In genomic region chr20:37411408-37412306, GRCh38 we compare ENCODE assay signal across 11 cellular contexts.
A peak's percentile ranks its signal among the peaks of the same experiment; 100 is the strongest.
DNase-seq lines count a peak whose midpoint lies in the region; ATAC-seq and TF ChIP-seq lines count a peak whose summit lies in the region.
"Had no signal": no experiment of that assay in that cellular context is flagged by ENCODE, and none has a peak within 500 bp of the region (broad histone marks: within the 10 kb centered on the region; RNA-seq: fewer than 3 reads in every experiment).

No MANE protein-coding gene starts in this region.

- H3K36me3 Mint-ChIP-seq in glutamatergic neuron (ENCODE audit: unreplicated experiment) = no peaks in the 10 kb centered on the region

- H4K20me1 ChIP-seq in OCI-LY3 (ENCODE audit: insufficient read depth, low read length) = no peaks in the 10 kb centered on the region

- peak overlapping the region; percentile 88 for H3K4me2 ChIP-seq in OCI-LY3 (ENCODE audit: low read length)

- no peak overlapping the region for H3K27ac Mint-ChIP-seq in glutamatergic neuron (ENCODE audit: unreplicated experiment)

- peaks cover 29% of the 10 kb centered on the region for H3K4me1 ChIP-seq in left ventricle myocardium inferior
- peaks cover 0 to 20% of the 10 kb centered on the region in 2 donors for H3K4me1 ChIP-seq in right atrium auricular region
- H3K4me1 ChIP-seq in OCI-LY3 (ENCODE audit: low read length) = peaks cover 50% of the 10 kb centered on the region
- peaks cover 12% of the 10 kb centered on the region for H3K4me1 ChIP-seq in thymus (ENCODE audit: control insufficient read depth, insufficient read depth, low read length)
- H3K4me1 ChIP-seq in BE2C = peaks cover 25% of the 10 kb centered on the region

- H3K9me3 ChIP-seq in left ventricle myocardium inferior (replicated peaks) = no peaks in the 10 kb centered on the region
- H3K9me3 ChIP-seq in right atrium auricular region = no peaks in the 10 kb centered on the region
- H3K9me3 ChIP-seq in OCI-LY3 (ENCODE audit: insufficient read depth, low read length) = no peaks in the 10 kb centered on the region
- H3K9me3 ChIP-seq in thymus (ENCODE audit: control insufficient read depth) = no peaks in the 10 kb centered on the region
- H3K9me3 ChIP-seq in BE2C = no peaks in the 10 kb centered on the region
- H3K9me3 ChIP-seq: uterus had no signal

- H3K4me3 ChIP-seq in left ventricle myocardium inferior (peak overlapping the region; percentile 52), right atrium auricular region (no peak overlapping the region), OCI-LY3 (ENCODE audit: low read length) (peak overlapping the region; percentile 73), thymus (ENCODE audit: low read length) (peak overlapping the region; percentile 27), BE2C (ENCODE audit: low read depth, low read length) (no peak overlapping the region)

- no peaks in the 10 kb centered on the region for H3K79me2 ChIP-seq in OCI-LY3 (ENCODE audit: low read length)

- no peak overlapping the region for H3K27ac ChIP-seq in left ventricle myocardium inferior (replicated peaks)
- H3K27ac ChIP-seq in right atrium auricular region = no peak overlapping the region
- no peak overlapping the region for H3K27ac ChIP-seq in OCI-LY3 (ENCODE audit: low read length)
- H3K27ac ChIP-seq in thymus (ENCODE audit: low read depth) = peak overlapping the region; percentile 55
- H3K27ac ChIP-seq: uterus had no signal

- peak overlapping the region; percentile 44; the same call in 1 of the 2 replicates for H3K9ac ChIP-seq in OCI-LY3 (ENCODE audit: low read length)

- peaks cover 48% of the 10 kb centered on the region for H3K4me1 Mint-ChIP-seq in glutamatergic neuron (ENCODE audit: low read depth, unreplicated experiment)

- H3K27me3 ChIP-seq in left ventricle myocardium inferior (ENCODE audit: low read depth) = peaks cover 95% of the 10 kb centered on the region
- H3K27me3 ChIP-seq in right atrium auricular region = no peaks in the 10 kb centered on the region
- peaks cover 36% of the 10 kb centered on the region for H3K27me3 ChIP-seq in OCI-LY3 (ENCODE audit: low read depth, low read length)
- no peaks in the 10 kb centered on the region for H3K27me3 ChIP-seq in thymus (ENCODE audit: control insufficient read depth, insufficient read depth)
- H3K27me3 ChIP-seq in BE2C = no peaks in the 10 kb centered on the region
- H3K27me3 ChIP-seq: uterus had no signal

- H2AFZ ChIP-seq in OCI-LY3 (ENCODE audit: low read depth, low read length) = peak overlapping the region; percentile 32; the same call in 1 of the 2 replicates

- H3K4me3 Mint-ChIP-seq in glutamatergic neuron (ENCODE audit: unreplicated experiment) = no peak overlapping the region

- DNase-seq in left ventricle myocardium inferior (no peak), right atrium auricular region (ENCODE audit: low spot score) (no peak), glutamatergic neuron (peak; percentile 67), BE2C (no peak), 8988T (no peak)
- DNase-seq: erythroblast, NCI-H226, uterus had no signal

- intact Hi-C loops in left ventricle myocardium inferior (cut with micrococcal nuclease) = no loop called here

- no peak for ATAC-seq in GM21360 (IDR thresholded peaks at IDR 0.05; ENCODE audit: unreplicated experiment)

- 7% methylated on average over 17 of the region's 18 CpGs for WGBS in thymus

- H3K36me3 ChIP-seq in left ventricle myocardium inferior (no peaks in the 10 kb centered on the region), right atrium auricular region (no peaks in the 10 kb centered on the region), OCI-LY3 (replicated peaks; ENCODE audit: low read depth, low read length) (no peaks in the 10 kb centered on the region), thymus (ENCODE audit: control insufficient read depth, insufficient read depth) (no peaks in the 10 kb centered on the region), BE2C (no peaks in the 10 kb centered on the region)
- H3K36me3 ChIP-seq: uterus had no signal

- H3K27me3 Mint-ChIP-seq in glutamatergic neuron (ENCODE audit: unreplicated experiment) = peaks cover 25% of the 10 kb centered on the region

- peaks cover 31% of the 10 kb centered on the region for H3K9me3 Mint-ChIP-seq in glutamatergic neuron (ENCODE audit: unreplicated experiment)

- TF ChIP-seq CTCF in left ventricle myocardium inferior (IDR thresholded peaks at IDR 0.05; ENCODE audit: borderline replicate concordance) (no peak), right atrium auricular region (IDR thresholded peaks at IDR 0.05) (no peak), OCI-LY3 (IDR thresholded peaks at IDR 0.05; ENCODE audit: low read depth, low read length) (no peak), glutamatergic neuron (IDR thresholded peaks at IDR 0.05; ENCODE audit: partially characterized antibody, unreplicated experiment) (no peak), BE2C (IDR thresholded peaks at IDR 0.05; ENCODE audit: low read depth, low read length) (no peak)

Comparison
In these comparisons a context has a peak if more than half of its experiments do, and no peak if none do; other contexts are left out.
1. H3K4me3 ChIP-seq: peak in left ventricle myocardium inferior (single experiment), OCI-LY3 (single experiment) and thymus (single experiment); none in right atrium auricular region (0 of 2) and BE2C (single experiment).